ENCODE assay signal across 21 cellular contexts in the genomic region with DNA sequence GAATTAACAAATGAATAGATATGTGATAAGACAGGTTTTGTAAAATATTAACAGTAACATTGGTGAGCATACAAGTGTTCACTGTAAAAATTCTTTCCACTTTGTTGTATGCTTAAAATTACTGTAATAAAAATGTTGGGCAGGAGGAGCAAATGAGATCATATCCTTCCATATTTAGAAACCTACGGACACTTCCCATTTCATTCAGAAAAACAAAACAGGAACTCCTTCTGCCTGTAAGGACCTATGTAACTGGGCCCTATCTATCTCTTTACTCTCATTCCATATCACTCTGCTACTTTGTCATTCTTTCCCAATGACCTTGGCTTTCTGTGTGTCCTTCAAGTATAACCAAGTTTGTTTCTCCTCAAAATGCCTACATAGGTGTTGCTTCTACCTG. TPM values are rescaled to one million over a fixed set of nuclear protein-coding genes. Genes with fewer than 3 reads are reported as not detected.
DNase-seq lines count a peak whose midpoint lies in the region; ATAC-seq and TF ChIP-seq lines count a peak whose summit lies in the region.
"Had no signal": no experiment of that assay in that cellular context is flagged by ENCODE, and none has a peak within 500 bp of the region (broad histone marks: within the 10 kb centered on the region; RNA-seq: fewer than 3 reads in every experiment).

No MANE protein-coding gene starts in this region.

- TF ChIP-seq POLR2A in NB4 (IDR thresholded peaks at IDR 0.05; ENCODE audit: extremely low read depth, insufficient read length), result no peak

- H3K36me3 Mint-ChIP-seq in CD14-positive monocyte (peaks cover 3% of the 10 kb centered on the region in 2 donors), osteocyte (ENCODE audit: unreplicated experiment) (no peaks in the 10 kb centered on the region)

- H3K27me3 Mint-ChIP-seq in CD14-positive monocyte (ENCODE audit: low read depth in 3 of 3) (peaks cover 0 to 8% (median 3%) of the 10 kb centered on the region in 3 donors), osteocyte (ENCODE audit: unreplicated experiment) (peaks cover 20% of the 10 kb centered on the region)

- peaks cover 0 to 30% of the 10 kb centered on the region in 2 donors for H3K4me1 ChIP-seq in left lung
- H3K4me1 ChIP-seq: HAP-1 had no signal

- H3K4me1 Mint-ChIP-seq in CD14-positive monocyte (peaks cover 53% of the 10 kb centered on the region), osteocyte (ENCODE audit: unreplicated experiment) (no peaks in the 10 kb centered on the region)

- no peak for DNase-seq in CD14-positive monocyte (ENCODE audit: low spot score)
- DNase-seq in NB4 (ENCODE audit: low read depth), result peak; percentile 33
- DNase-seq in SKM-1 treated with dmso at 0.1 percent for 144 hours (lab: John Stamatoyannopoulos, UW; ENCODE audit: unreplicated experiment), result peak; percentile 76
- DNase-seq in left lung, result no peak
- DNase-seq in osteocyte (ENCODE audit: extremely low spot score, unreplicated experiment), result no peak
- DNase-seq in HCEC 1CT, result no peak
- no peak for DNase-seq in HUDEP-2 (lab: John Stamatoyannopoulos, UW; ENCODE audit: unreplicated experiment in 76 of 76)
- DNase-seq in NCI-H526 treated with DMSO at 0.1 percent for 48 hours (lab: John Stamatoyannopoulos, UW), result no peak
- DNase-seq: C1 segment of cervical spinal cord, COR-L47, DMS153, MG63, NCI-H146, NCI-H2107, NCI-H345, NCI-H69, SHP77, SW 1271 had no signal

- H3K27me3 ChIP-seq in left lung, result no peaks in the 10 kb centered on the region
- H3K27me3 ChIP-seq: MG63 had no signal

- H3K36me3 ChIP-seq in left lung, result no peaks in the 10 kb centered on the region
- H3K36me3 ChIP-seq: HAP-1, MG63 had no signal

- H3K27ac ChIP-seq in left lung, result peak overlapping the region in 1 of 2 donors; percentile 4
- H3K27ac ChIP-seq: HL-60, KMS-11 had no signal

- no peaks in the 10 kb centered on the region for H3K9me3 ChIP-seq in left lung
- H3K9me3 ChIP-seq: HAP-1, MG63 had no signal

- peak overlapping the region in 6 of 7 donors; percentile 73 to 90 (median 86) for H3K27ac Mint-ChIP-seq in CD14-positive monocyte
- H3K27ac Mint-ChIP-seq in osteocyte (ENCODE audit: unreplicated experiment), result no peak overlapping the region

- intact Hi-C loops in CD14-positive monocyte (cut with micrococcal nuclease) (no loop called here), left lung (cut with DNase I) (no loop called here)

- H3K9me3 Mint-ChIP-seq in CD14-positive monocyte, result peaks cover 0 to 4% (median 0%) of the 10 kb centered on the region in 7 donors
- H3K9me3 Mint-ChIP-seq in osteocyte (ENCODE audit: unreplicated experiment), result no peaks in the 10 kb centered on the region

- TF ChIP-seq CTCF in CD14-positive monocyte (IDR thresholded peaks at IDR 0.05) (no peak), NB4 (IDR thresholded peaks at IDR 0.05; ENCODE audit: low read depth, low read length) (no peak), left lung (IDR thresholded peaks at IDR 0.05) (no peak), osteocyte (IDR thresholded peaks at IDR 0.05) (no peak)

- ATAC-seq in left lung, result peak; percentile 48

- H3K4me3 ChIP-seq in NB4 (ENCODE audit: low read depth, low read length) (no peak overlapping the region), left lung (no peak overlapping the region)
- H3K4me3 ChIP-seq: HAP-1, MG63 had no signal

- H3K4me3 Mint-ChIP-seq in CD14-positive monocyte (peak overlapping the region in 1 of 2 donors; percentile 26), osteocyte (ENCODE audit: unreplicated experiment) (no peak overlapping the region)

RNA-seq across cellular contexts. Expression of gene SLC39A8, which starts 53.7 kb away (rescaled TPM):
- polyA plus RNA-seq in CD14-positive monocyte, result 1 to 10 TPM; 6.1 to 7.8 TPM
- total RNA-seq in left lung (100 to 1,000 TPM; 295 to 318 TPM), osteocyte (1.0 and 1.5 TPM in 2 replicates)

Comparison
In these comparisons a context has a peak if more than half of its experiments do, and no peak if none do; other contexts are left out.
1. DNase-seq: peak in NB4 (single experiment) and SKM-1 treated with dmso at 0.1 percent for 144 hours (single experiment); none in CD14-positive monocyte (single experiment), left lung (0 of 2), osteocyte (single experiment), HCEC 1CT (single experiment), HUDEP-2 (0 of 76) and NCI-H526 treated with DMSO at 0.1 percent for 48 hours (single experiment).
2. RNA of gene SLC39A8, which starts 53.7 kb away (total RNA-seq): 295 to 318 TPM in left lung; 1.0 to 1.5 TPM in osteocyte; every median in the first group is over 100 times any median in the second.